8 cellular contexts compared by ENCODE assay signal in the genomic region with DNA sequence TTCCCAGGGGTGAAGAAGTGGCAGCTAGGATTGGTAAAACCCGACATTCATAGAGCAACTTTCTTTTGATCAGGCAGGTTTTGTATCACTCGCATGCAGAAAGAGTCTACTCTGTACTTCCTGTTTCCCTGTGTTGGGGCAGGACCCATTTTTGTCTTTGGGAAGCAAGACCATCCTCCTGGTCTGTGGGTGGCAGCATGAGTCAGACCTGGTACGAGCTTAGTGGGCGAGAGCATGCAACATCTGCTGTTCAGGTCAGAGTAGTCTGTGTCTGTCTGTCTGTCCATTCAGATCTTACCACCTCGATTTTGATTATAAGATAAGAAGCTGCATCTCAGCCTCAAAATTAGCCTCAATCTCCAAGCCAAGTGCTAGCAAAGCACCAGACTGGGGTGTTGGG.
DNase-seq lines count a peak whose midpoint lies in the region; ATAC-seq and TF ChIP-seq lines count a peak whose summit lies in the region.

No MANE protein-coding gene starts in this region.

- H3K9me3 Mint-ChIP-seq in CD8-positive, alpha-beta memory T cell, result no peaks in the 10 kb centered on the region
- no peaks in the 10 kb centered on the region for H3K9me3 Mint-ChIP-seq in H9

- no peak overlapping the region for H2BK120ac ChIP-seq in H9 (ENCODE audit: low read depth, low read length, poor library complexity, severe bottlenecking)

- no CpG with 5 or more reads among the region's 5 CpGs for WGBS in H9 (ENCODE audit: extremely low coverage, insufficient read length, low lambda C conversion rate)

- H2AK5ac ChIP-seq in H9 (ENCODE audit: insufficient read length, low read length), result no peak overlapping the region

- peak overlapping the region in 6 of 7 donors; percentile 24 to 69 (median 52) for H3K4me3 Mint-ChIP-seq in CD8-positive, alpha-beta memory T cell
- H3K4me3 Mint-ChIP-seq in H9, result no peak overlapping the region

- H3K36me3 Mint-ChIP-seq in CD8-positive, alpha-beta memory T cell, result peaks cover 0 to 10% (median 5%) of the 10 kb centered on the region in 3 donors
- peaks cover 0 to 1% (median 0%) of the 10 kb centered on the region in 3 experiments; a peak in 2 of 7 replicates for H3K36me3 Mint-ChIP-seq in H9 (ENCODE audit: insufficient read depth in 1 of 3, low read depth in 3 of 3)

- no peak overlapping the region for H2BK20ac ChIP-seq in H9 (ENCODE audit: low read depth, low read length, poor library complexity, severe bottlenecking)

- H3K9ac ChIP-seq in H9 (ENCODE audit: extremely low read depth, insufficient read length, low read length), result no peak overlapping the region

- no peak overlapping the region for H3T11ph ChIP-seq in H9 (ENCODE audit: low read length)

- H2BK5ac ChIP-seq in H9 (ENCODE audit: insufficient read length, low read length), result no peak overlapping the region

- H3K23me2 ChIP-seq in H9 (ENCODE audit: insufficient read length, low read depth, low read length, poor library complexity, severe bottlenecking), result no peaks in the 10 kb centered on the region

- no peaks in the 10 kb centered on the region for H3K27me3 ChIP-seq in CD8-positive, alpha-beta memory T cell (ENCODE audit: insufficient read depth, low read length, poor library complexity, severe bottlenecking)
- H3K27me3 ChIP-seq in neutrophil (no peaks in the 10 kb centered on the region), H9 (ENCODE audit: insufficient read depth, low read length) (no peaks in the 10 kb centered on the region), SJCRH30 (no peaks in the 10 kb centered on the region)

- no peak overlapping the region for H2AFZ ChIP-seq in H9 (ENCODE audit: low read length)

- no peaks in the 10 kb centered on the region for H3K27me3 Mint-ChIP-seq in CD8-positive, alpha-beta memory T cell
- H3K27me3 Mint-ChIP-seq in H9 (ENCODE audit: low read depth), result no peaks in the 10 kb centered on the region

- no peak overlapping the region for H3K23ac ChIP-seq in H9 (ENCODE audit: insufficient read length, low read depth, low read length)

- H3K79me1 ChIP-seq in H9 (ENCODE audit: insufficient read depth, low read depth, low read length, poor library complexity, severe bottlenecking), result no peaks in the 10 kb centered on the region

- no peak overlapping the region for H3K4me2 ChIP-seq in H9 (ENCODE audit: insufficient read depth, insufficient read length, low read length)

- H4K5ac ChIP-seq in H9 (ENCODE audit: insufficient read length, low read depth, low read length), result no peak overlapping the region

- no peak overlapping the region for H3K56ac ChIP-seq in H9 (ENCODE audit: insufficient read length, low read depth, low read length)

- TF ChIP-seq CTCF in neutrophil (IDR thresholded peaks at IDR 0.05) (no peak), H9 (conservative IDR thresholded peaks at IDR 0.05) (no peak)

- H3K9me3 ChIP-seq in CD8-positive, alpha-beta memory T cell (ENCODE audit: low read length), result no peaks in the 10 kb centered on the region
- no peaks in the 10 kb centered on the region for H3K9me3 ChIP-seq in neutrophil
- no peaks in the 10 kb centered on the region for H3K9me3 ChIP-seq in H9 (ENCODE audit: control insufficient read depth, low read depth, low read length)
- no peaks in the 10 kb centered on the region for H3K9me3 ChIP-seq in SJCRH30 (replicated peaks)

- no peak overlapping the region for H3K14ac ChIP-seq in H9 (ENCODE audit: insufficient read depth, low read length)

- H3K36me3 ChIP-seq in CD8-positive, alpha-beta memory T cell (ENCODE audit: insufficient read depth, low read length), result no peaks in the 10 kb centered on the region
- H3K36me3 ChIP-seq in neutrophil, result no peaks in the 10 kb centered on the region
- no peaks in the 10 kb centered on the region for H3K36me3 ChIP-seq in SJCRH30

- no peak overlapping the region for H2BK12ac ChIP-seq in H9 (ENCODE audit: insufficient read length, low read depth, low read length)

- H2BK15ac ChIP-seq in H9 (ENCODE audit: low read depth, low read length), result no peak overlapping the region

- H3K27ac Mint-ChIP-seq in CD8-positive, alpha-beta memory T cell, result peak overlapping the region; percentile 0 to 99 (median 90)
- H3K27ac Mint-ChIP-seq in H9, result peak overlapping the region in 1 of 3 experiments; percentile 83; a peak in 1 of 7 replicates

- POLR2A ChIA-PET in CD8-positive, alpha-beta memory T cell (lab: Charles Lee), result interaction anchor here (0.9 to 1.5 kb wide), 3 partner anchors 10 to 21 kb away, joined by 5 to 8 read pairs (median 5); no protein-coding TSS in a partner anchor

- CTCF ChIA-PET in CD8-positive, alpha-beta memory T cell (lab: Charles Lee), result interaction anchor here (1.1 to 2.3 kb wide), 4 partner anchors 10 to 108 kb away, joined by 3 to 16 read pairs (median 4); no protein-coding TSS in a partner anchor

- peaks cover 68 to 79% (median 74%) of the 10 kb centered on the region in 3 donors for H3K4me1 Mint-ChIP-seq in CD8-positive, alpha-beta memory T cell
- peaks cover 20% of the 10 kb centered on the region in 2 experiments for H3K4me1 Mint-ChIP-seq in H9

- no peaks in the 10 kb centered on the region for H4K20me1 ChIP-seq in H9 (ENCODE audit: control insufficient read depth, insufficient read depth, insufficient read length)

- no peak overlapping the region for H3K27ac ChIP-seq in CD8-positive, alpha-beta memory T cell (ENCODE audit: low read depth, low read length)
- H3K27ac ChIP-seq in neutrophil (peak overlapping the region; percentile 86), H9 (ENCODE audit: insufficient read length, low read depth, low read length) (no peak overlapping the region), SJCRH30 (no peak overlapping the region)

- ATAC-seq in HG03196 (IDR thresholded peaks at IDR 0.05; ENCODE audit: unreplicated experiment), result no peak

- peak overlapping the region; percentile 30 for H3K4me3 ChIP-seq in CD8-positive, alpha-beta memory T cell (ENCODE audit: low read length)
- H3K4me3 ChIP-seq in neutrophil (ENCODE audit: low read depth in 1 of 2, low read length in 1 of 2) (peak overlapping the region in 1 of 2 experiments; percentile 28), SJCRH30 (no peak overlapping the region)

- H4K91ac ChIP-seq in H9 (ENCODE audit: insufficient read length, low read depth, low read length), result no peak overlapping the region

- peaks cover 74% of the 10 kb centered on the region for H3K4me1 ChIP-seq in CD8-positive, alpha-beta memory T cell (ENCODE audit: insufficient read depth, low read length)
- peaks cover 75 to 92% of the 10 kb centered on the region in 2 experiments for H3K4me1 ChIP-seq in neutrophil (ENCODE audit: control insufficient read depth in 1 of 2, insufficient read depth in 1 of 2, low read depth in 1 of 2, low read length in 1 of 2)
- peaks cover 3% of the 10 kb centered on the region; the same call in 1 of the 2 replicates for H3K4me1 ChIP-seq in H9 (ENCODE audit: insufficient read depth, low read length)
- no peaks in the 10 kb centered on the region for H3K4me1 ChIP-seq in SJCRH30

- H4K8ac ChIP-seq in H9 (replicated peaks; ENCODE audit: insufficient read length, low read depth, low read length), result no peak overlapping the region

- peak in 2 of 5 donors; percentile 30 to 62 for DNase-seq in CD8-positive, alpha-beta memory T cell
- DNase-seq in NCI-H446 treated with DMSO at 0.1 percent for 48 hours (lab: John Stamatoyannopoulos, UW) (peak; percentile 45), DMS153 treated with DMSO at 0.1 percent for 48 hours (lab: John Stamatoyannopoulos, UW; ENCODE audit: unreplicated experiment) (no peak), H9 (no peak), SJCRH30 (no peak)
- DNase-seq in activated T-helper 9 cell treated with anti-CD3 and anti-CD28 coated beads, Interleukin-2, amount 50 U/mL, for 16 hours (ENCODE audit: low read depth), result peak; percentile 45

- no peak overlapping the region for H3K18ac ChIP-seq in H9 (ENCODE audit: insufficient read length, low read depth, low read length)

- H3K79me2 ChIP-seq in H9 (ENCODE audit: insufficient read depth, low read length), result no peaks in the 10 kb centered on the region

- H3K4ac ChIP-seq in H9 (ENCODE audit: low read depth, low read length), result no peak overlapping the region

Comparison
In these comparisons a context has a peak if more than half of its experiments do, and no peak if none do; other contexts are left out.
1. DNase-seq: peak in NCI-H446 treated with DMSO at 0.1 percent for 48 hours (single experiment) and activated T-helper 9 cell treated with anti-CD3 and anti-CD28 coated beads, Interleukin-2, amount 50 U/mL, for 16 hours (single experiment); none in DMS153 treated with DMSO at 0.1 percent for 48 hours (single experiment), H9 (single experiment) and SJCRH30 (0 of 2).
2. H3K4me3 Mint-ChIP-seq: peak in CD8-positive, alpha-beta memory T cell (6 of 7); none in H9 (0 of 2).